ENCODE assay signal across 12 cellular contexts in genomic region chr22:42356547-42356946, GRCh38.
"Had no signal": no experiment of that assay in that cellular context is flagged by ENCODE, and none has a peak within 500 bp of the region (broad histone marks: within the 10 kb centered on the region; RNA-seq: fewer than 3 reads in every experiment).

No MANE protein-coding gene starts in this region.

- H3K9me3 Mint-ChIP-seq: activated naive CD8-positive, alpha-beta T cell treated with anti-CD3 and anti-CD28 coated beads, Interleukin-2, amount 50 U/mL, for 24 hours; activated T-helper 1 cell treated with anti-CD3 and anti-CD28 coated beads, Interleukin-12 subunit alpha, Interleukin-12 subunit beta, Interleukin-2, Interleukin-4 antibody, amounts not matched to agents 30 ng/mL and 10 ng/mL and 1 ng/mL, durations not matched to agents 14 hours and 24 hours and 36 hours; mesothelial cell of epicardium had no signal

- H3K4me1 Mint-ChIP-seq: activated naive CD8-positive, alpha-beta T cell treated with anti-CD3 and anti-CD28 coated beads, Interleukin-2, amount 50 U/mL, for 24 hours had no signal

- H3K36me3 Mint-ChIP-seq: mesothelial cell of epicardium had no signal

- H3K4me3 Mint-ChIP-seq: activated naive CD8-positive, alpha-beta T cell treated with anti-CD3 and anti-CD28 coated beads, Interleukin-2, amount 50 U/mL, for 24 hours; activated T-helper 1 cell treated with anti-CD3 and anti-CD28 coated beads, Interleukin-12 subunit alpha, Interleukin-12 subunit beta, Interleukin-2, Interleukin-4 antibody, amounts not matched to agents 30 ng/mL and 10 ng/mL and 1 ng/mL, durations not matched to agents 14 hours and 24 hours and 36 hours; mesothelial cell of epicardium had no signal

- H3K27ac Mint-ChIP-seq: activated naive CD8-positive, alpha-beta T cell treated with anti-CD3 and anti-CD28 coated beads, Interleukin-2, amount 50 U/mL, for 24 hours; activated T-helper 1 cell treated with anti-CD3 and anti-CD28 coated beads, Interleukin-12 subunit alpha, Interleukin-12 subunit beta, Interleukin-2, Interleukin-4 antibody, amounts not matched to agents 30 ng/mL and 10 ng/mL and 1 ng/mL, durations not matched to agents 14 hours and 24 hours and 36 hours; mesothelial cell of epicardium had no signal

- DNase-seq: activated CD4-positive, alpha-beta T cell treated with anti-CD3 and anti-CD28 coated beads for 48 hours; activated naive CD4-positive, alpha-beta T cell treated with Interleukin-2 at 50 U/mL for 16 hours; activated naive CD8-positive, alpha-beta T cell treated with anti-CD3 and anti-CD28 coated beads, Interleukin-2, amount 50 U/mL, for 24 hours; effector memory CD4-positive, alpha-beta T cell; kidney glomerular epithelial cell; pancreas; retina; stimulated activated CD4-positive, alpha-beta T cell treated with anti-CD3 and anti-CD28 coated beads, Interleukin-4, amount 100 ng/mL, for 4 hours; tibial artery; WERI-Rb-1 had no signal
